Comparison of ENCODE assay signal across 19 cellular contexts in the genomic region with DNA sequence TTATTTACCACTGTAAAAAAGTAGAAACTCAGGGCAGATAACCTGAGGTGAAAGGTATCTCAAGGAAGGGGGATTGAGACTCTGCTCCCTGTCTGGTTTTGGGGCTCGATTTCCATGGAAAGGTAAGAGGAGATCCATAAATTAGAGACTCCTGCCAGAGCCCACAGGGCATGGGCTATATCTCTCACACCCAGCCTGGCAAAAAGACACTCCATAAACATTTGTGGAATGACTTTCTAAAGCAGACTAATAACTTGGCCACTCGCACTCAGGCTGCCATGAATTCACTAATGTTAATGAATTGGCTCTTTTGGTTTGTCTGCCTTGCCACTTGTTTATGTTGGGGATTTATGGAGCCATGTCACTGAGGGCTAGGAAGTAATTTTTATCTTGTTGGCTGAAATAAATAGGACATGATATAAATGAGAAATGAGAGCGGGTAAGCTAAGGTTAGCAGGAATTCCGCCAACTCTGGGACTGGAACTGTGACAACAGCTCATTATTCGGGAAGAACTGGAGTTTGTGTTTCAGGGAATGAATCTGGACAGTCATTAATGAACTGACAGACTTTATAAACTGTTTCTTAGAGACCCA. TPM values are rescaled to one million over a fixed set of nuclear protein-coding genes. Genes with fewer than 3 reads are reported as not detected.
DNase-seq lines count a peak whose midpoint lies in the region; ATAC-seq and TF ChIP-seq lines count a peak whose summit lies in the region.
"Had no signal": no experiment of that assay in that cellular context is flagged by ENCODE, and none has a peak within 500 bp of the region (broad histone marks: within the 10 kb centered on the region; RNA-seq: fewer than 3 reads in every experiment).

No MANE protein-coding gene starts in this region.

- H3K9ac ChIP-seq in fibroblast of lung (ENCODE audit: insufficient read depth, low read length): no peak overlapping the region

- no peaks in the 10 kb centered on the region for H4K20me1 ChIP-seq in fibroblast of lung (ENCODE audit: control insufficient read depth, extremely low read depth, insufficient read depth, low read length)

- H3K27ac ChIP-seq in fibroblast of lung (ENCODE audit: insufficient read depth, low read length): no peak overlapping the region
- H3K27ac ChIP-seq: SJCRH30 had no signal

- H3K27me3 Mint-ChIP-seq in activated T-cell treated with anti-CD3 and anti-CD28 coated beads, Interleukin-2, amount 50 U/mL, for 4 hours (ENCODE audit: low read depth): no peaks in the 10 kb centered on the region

- H3K9me3 Mint-ChIP-seq in activated T-cell treated with anti-CD3 and anti-CD28 coated beads, Interleukin-2, amount 50 U/mL, for 4 hours: no peaks in the 10 kb centered on the region
- H3K9me3 Mint-ChIP-seq: CD14-positive monocyte had no signal

- no peaks in the 10 kb centered on the region for H3K79me2 ChIP-seq in fibroblast of lung (ENCODE audit: control insufficient read depth, insufficient read depth, low read length)

- H3K4me2 ChIP-seq in fibroblast of lung (ENCODE audit: extremely low read depth, insufficient read depth, low read length): no peak overlapping the region

- H3K4me1 ChIP-seq in fibroblast of lung (ENCODE audit: control insufficient read depth, extremely low read depth, insufficient read depth, low read length): peaks cover 2% of the 10 kb centered on the region
- H3K4me1 ChIP-seq: SJCRH30 had no signal

- H3K36me3 Mint-ChIP-seq in activated T-cell treated with anti-CD3 and anti-CD28 coated beads, Interleukin-2, amount 50 U/mL, for 4 hours (ENCODE audit: insufficient read depth): peaks cover 40% of the 10 kb centered on the region

- no peaks in the 10 kb centered on the region for H3K27me3 ChIP-seq in fibroblast of lung (ENCODE audit: control insufficient read depth, insufficient read depth, low read length)
- H3K27me3 ChIP-seq: SJCRH30 had no signal

- no peak overlapping the region for H3K4me3 Mint-ChIP-seq in activated T-cell treated with anti-CD3 and anti-CD28 coated beads, Interleukin-2, amount 50 U/mL, for 4 hours

- ATAC-seq in activated T-cell treated with anti-CD3 and anti-CD28 coated beads, Interleukin-2, amount 50 U/mL, for 4 hours: no peak
- no peak for ATAC-seq in GM21576 (IDR thresholded peaks at IDR 0.05; ENCODE audit: unreplicated experiment)

- in situ Hi-C loops in G401 (cut with HindIII; ENCODE audit: low sequenced_read_pairs): no loop called here

- H3K36me3 ChIP-seq in fibroblast of lung (ENCODE audit: control insufficient read depth, insufficient read depth, low read length): no peaks in the 10 kb centered on the region

- no peak for TF ChIP-seq CTCF in fibroblast of lung (conservative IDR thresholded peaks at IDR 0.05 in 1 of 2, IDR thresholded peaks at IDR 0.05 in 1 of 2; ENCODE audit: low read depth in 1 of 2, low read length in 2 of 2)

- H3K9me3 ChIP-seq in fibroblast of lung (ENCODE audit: control insufficient read depth, insufficient read depth, low read depth, low read length): no peaks in the 10 kb centered on the region
- H3K9me3 ChIP-seq: SJCRH30 had no signal

- peak; percentile 28 for DNase-seq in G401 (ENCODE audit: low spot score)
- DNase-seq in M059J (ENCODE audit: low read depth): peak; percentile 22
- DNase-seq in fibroblast of lung (ENCODE audit: low read depth in 2 of 2): peak; percentile 14 to 61
- DNase-seq in middle frontal gyrus (ENCODE audit: extremely low spot score, low spot score): peak; percentile 13
- DNase-seq in activated T-cell treated with anti-CD3 and anti-CD28 coated beads, Interleukin-2, amount 50 U/mL, for 4 hours: no peak
- no peak for DNase-seq in iPS-NIHi11 (ENCODE audit: low spot score)
- no peak for DNase-seq in NCI-H2227 (lab: John Stamatoyannopoulos, UW; ENCODE audit: unreplicated experiment)
- DNase-seq: COR-L47; DMS153; GOT3; NCI-H1105 treated with DMSO at 0.1 percent for 48 hours; NCI-H1694 treated with DMSO at 0.1 percent for 48 hours; NCI-H2107; NCI-H345; NK-92 treated with Interleukin-12 subunit alpha and Interleukin-12 subunit beta, amount 100 ng/mL, for 24 hours; RPMI8226; SJCRH30 had no signal

- H3K4me1 Mint-ChIP-seq in activated T-cell treated with anti-CD3 and anti-CD28 coated beads, Interleukin-2, amount 50 U/mL, for 4 hours (ENCODE audit: low read depth): no peaks in the 10 kb centered on the region

- H2AFZ ChIP-seq in fibroblast of lung (ENCODE audit: low read length): no peak overlapping the region

- no peak overlapping the region for H3K4me3 ChIP-seq in fibroblast of lung (replicated peaks in 1 of 4; ENCODE audit: control extremely low read depth in 1 of 4, insufficient read depth in 1 of 4, low read depth in 3 of 4, low read length in 4 of 4)
- H3K4me3 ChIP-seq: SJCRH30 had no signal

RNA-seq across cellular contexts. Expression of a gene that starts 55.2 kb away (rescaled TPM):
- 38.8 and 39.6 TPM in 2 replicates for total RNA-seq in G401 (2014; rRNA removed; shearing (Covaris generic))
- 13.8 and 54.2 TPM in 2 replicates for total RNA-seq in M059J (2014; rRNA removed; shearing (Covaris generic))
- total RNA-seq in fibroblast of lung: 42.1 and 48.4 TPM in 2 replicates
- polyA plus RNA-seq in fibroblast of lung: 44.1 and 52.7 TPM in 2 replicates
- polyA plus RNA-seq in fibroblast of lung (2012): 41.0 and 42.9 TPM in 2 replicates
- polyA minus RNA-seq in fibroblast of lung (ENCODE audit: low replicate concordance): 83.1 and 134 TPM in 2 replicates
- total RNA-seq in activated T-cell treated with anti-CD3 and anti-CD28 coated beads, Interleukin-2, amount 50 U/mL, for 4 hours: 10 to 100 TPM; 47.7 to 60.8 (median 55.8) TPM

RNA-seq across cellular contexts. Expression of a gene that starts 55.4 kb away (rescaled TPM):
- 5.4 and 6.3 TPM in 2 replicates for total RNA-seq in G401 (2014; rRNA removed; shearing (Covaris generic))
- 30.3 and 41.6 TPM in 2 replicates for total RNA-seq in M059J (2014; rRNA removed; shearing (Covaris generic))
- total RNA-seq in fibroblast of lung: 17.2 and 20.0 TPM in 2 replicates
- 20.4 and 26.9 TPM in 2 replicates for polyA plus RNA-seq in fibroblast of lung
- 10.8 and 14.9 TPM in 2 replicates for polyA plus RNA-seq in fibroblast of lung (2012)
- 0.98 and 5.7 TPM in 2 replicates for polyA minus RNA-seq in fibroblast of lung (ENCODE audit: low replicate concordance)
- 10 to 100 TPM; 34.7 to 37.7 (median 37.2) TPM for total RNA-seq in activated T-cell treated with anti-CD3 and anti-CD28 coated beads, Interleukin-2, amount 50 U/mL, for 4 hours

Comparison
In these comparisons a context has a peak if more than half of its experiments do, and no peak if none do; other contexts are left out.
1. DNase-seq: peak in G401 (single experiment), M059J (single experiment), fibroblast of lung (2 of 2) and middle frontal gyrus (single experiment); none in activated T-cell treated with anti-CD3 and anti-CD28 coated beads, Interleukin-2, amount 50 U/mL, for 4 hours (single experiment), iPS-NIHi11 (single experiment) and NCI-H2227 (single experiment).